1 cellular context compared by ENCODE assay signal in the genomic region with DNA sequence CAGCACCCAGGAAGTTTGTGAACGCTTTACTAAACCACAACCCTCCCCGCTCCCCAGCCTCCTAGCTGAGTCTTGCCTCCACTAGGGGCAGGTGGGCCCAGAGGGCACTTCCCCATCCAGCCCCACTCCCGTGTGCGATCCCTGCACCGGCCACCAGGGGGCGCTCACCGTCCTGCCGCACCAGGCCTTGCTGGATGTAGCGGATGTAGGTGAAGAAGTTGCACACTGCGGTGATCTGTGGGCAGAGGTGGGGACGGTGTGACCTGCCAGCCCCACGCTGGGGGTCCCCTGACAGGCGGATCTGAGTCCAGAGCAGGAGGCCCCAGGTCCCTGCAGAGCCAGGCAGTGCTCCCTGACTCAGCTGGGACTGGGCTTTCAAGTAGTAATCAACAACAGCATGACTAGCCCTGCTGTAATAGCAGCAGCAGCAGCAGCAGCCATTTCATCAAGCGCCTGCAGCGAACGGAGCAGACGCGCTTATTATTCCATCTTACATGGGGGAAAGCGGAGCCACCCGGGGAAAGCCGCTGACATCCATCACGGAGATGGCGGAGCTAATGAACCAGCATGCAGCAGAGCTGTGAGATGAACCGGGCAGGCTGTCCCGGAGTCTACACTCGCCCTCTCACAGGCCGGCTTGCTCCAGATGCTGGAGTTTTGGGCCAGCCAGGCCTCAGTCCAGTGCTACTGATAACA.
TF ChIP-seq lines count a peak whose summit lies in the region.

No MANE protein-coding gene starts in this region.

TF ChIP-seq in HepG2, 621 proteins besides CTCF, POLR2A, EP300 and RAD21 (continued from another document and continues in another):
- TF ChIP-seq, protein P1, sequence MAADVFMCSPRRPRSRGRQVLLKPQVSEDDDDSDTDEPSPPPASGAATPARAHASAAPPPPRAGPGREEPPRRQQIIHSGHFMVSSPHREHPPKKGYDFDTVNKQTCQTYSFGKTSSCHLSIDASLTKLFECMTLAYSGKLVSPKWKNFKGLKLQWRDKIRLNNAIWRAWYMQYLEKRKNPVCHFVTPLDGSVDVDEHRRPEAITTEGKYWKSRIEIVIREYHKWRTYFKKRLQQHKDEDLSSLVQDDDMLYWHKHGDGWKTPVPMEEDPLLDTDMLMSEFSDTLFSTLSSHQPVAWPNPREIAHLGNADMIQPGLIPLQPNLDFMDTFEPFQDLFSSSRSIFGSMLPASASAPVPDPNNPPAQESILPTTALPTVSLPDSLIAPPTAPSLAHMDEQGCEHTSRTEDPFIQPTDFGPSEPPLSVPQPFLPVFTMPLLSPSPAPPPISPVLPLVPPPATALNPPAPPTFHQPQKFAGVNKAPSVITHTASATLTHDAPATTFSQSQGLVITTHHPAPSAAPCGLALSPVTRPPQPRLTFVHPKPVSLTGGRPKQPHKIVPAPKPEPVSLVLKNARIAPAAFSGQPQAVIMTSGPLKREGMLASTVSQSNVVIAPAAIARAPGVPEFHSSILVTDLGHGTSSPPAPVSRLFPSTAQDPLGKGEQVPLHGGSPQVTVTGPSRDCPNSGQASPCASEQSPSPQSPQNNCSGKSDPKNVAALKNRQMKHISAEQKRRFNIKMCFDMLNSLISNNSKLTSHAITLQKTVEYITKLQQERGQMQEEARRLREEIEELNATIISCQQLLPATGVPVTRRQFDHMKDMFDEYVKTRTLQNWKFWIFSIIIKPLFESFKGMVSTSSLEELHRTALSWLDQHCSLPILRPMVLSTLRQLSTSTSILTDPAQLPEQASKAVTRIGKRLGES (CRISPR knock-in tag; IDR thresholded peaks at IDR 0.05; ENCODE audit: borderline replicate concordance), result no peak
- TF ChIP-seq, protein P2, sequence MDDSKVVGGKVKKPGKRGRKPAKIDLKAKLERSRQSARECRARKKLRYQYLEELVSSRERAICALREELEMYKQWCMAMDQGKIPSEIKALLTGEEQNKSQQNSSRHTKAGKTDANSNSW (CRISPR knock-in tag; IDR thresholded peaks at IDR 0.05; ENCODE audit: borderline replicate concordance), result no peak
- peak; percentile 37; the same call in 1 of the 2 replicates for TF ChIP-seq CEBPG (CRISPR knock-in tag; IDR thresholded peaks at IDR 0.05)
- TF ChIP-seq, protein P3, sequence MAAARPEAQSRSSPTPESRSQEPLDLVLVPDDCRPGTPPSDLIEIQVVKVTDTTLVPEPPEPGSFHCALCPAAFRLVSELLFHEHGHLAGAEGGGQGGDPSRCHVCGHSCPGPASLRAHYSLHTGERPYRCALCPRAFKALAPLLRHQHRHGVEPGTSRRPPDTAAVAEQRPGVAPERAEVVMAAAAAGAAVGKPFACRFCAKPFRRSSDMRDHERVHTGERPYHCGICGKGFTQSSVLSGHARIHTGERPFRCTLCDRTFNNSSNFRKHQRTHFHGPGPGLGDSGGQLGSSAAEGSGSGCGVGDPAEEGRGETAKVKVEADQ (CRISPR knock-in tag; IDR thresholded peaks at IDR 0.05; ENCODE audit: borderline replicate concordance), result no peak
- TF ChIP-seq HOXA9 (CRISPR knock-in tag; IDR thresholded peaks at IDR 0.05; ENCODE audit: borderline replicate concordance), result no peak
- TF ChIP-seq, protein P4, sequence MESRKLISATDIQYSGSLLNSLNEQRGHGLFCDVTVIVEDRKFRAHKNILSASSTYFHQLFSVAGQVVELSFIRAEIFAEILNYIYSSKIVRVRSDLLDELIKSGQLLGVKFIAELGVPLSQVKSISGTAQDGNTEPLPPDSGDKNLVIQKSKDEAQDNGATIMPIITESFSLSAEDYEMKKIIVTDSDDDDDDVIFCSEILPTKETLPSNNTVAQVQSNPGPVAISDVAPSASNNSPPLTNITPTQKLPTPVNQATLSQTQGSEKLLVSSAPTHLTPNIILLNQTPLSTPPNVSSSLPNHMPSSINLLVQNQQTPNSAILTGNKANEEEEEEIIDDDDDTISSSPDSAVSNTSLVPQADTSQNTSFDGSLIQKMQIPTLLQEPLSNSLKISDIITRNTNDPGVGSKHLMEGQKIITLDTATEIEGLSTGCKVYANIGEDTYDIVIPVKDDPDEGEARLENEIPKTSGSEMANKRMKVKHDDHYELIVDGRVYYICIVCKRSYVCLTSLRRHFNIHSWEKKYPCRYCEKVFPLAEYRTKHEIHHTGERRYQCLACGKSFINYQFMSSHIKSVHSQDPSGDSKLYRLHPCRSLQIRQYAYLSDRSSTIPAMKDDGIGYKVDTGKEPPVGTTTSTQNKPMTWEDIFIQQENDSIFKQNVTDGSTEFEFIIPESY (CRISPR knock-in tag; IDR thresholded peaks at IDR 0.05), result peak; percentile 94
- no peak for TF ChIP-seq SP5 (CRISPR knock-in tag; IDR thresholded peaks at IDR 0.05; ENCODE audit: borderline replicate concordance, low read depth)
- no peak for TF ChIP-seq ZNF432 (CRISPR knock-in tag; IDR thresholded peaks at IDR 0.05; ENCODE audit: borderline replicate concordance)
- no peak for TF ChIP-seq MBNL3 (CRISPR knock-in tag; conservative IDR thresholded peaks at IDR 0.05)
- TF ChIP-seq, protein P5, sequence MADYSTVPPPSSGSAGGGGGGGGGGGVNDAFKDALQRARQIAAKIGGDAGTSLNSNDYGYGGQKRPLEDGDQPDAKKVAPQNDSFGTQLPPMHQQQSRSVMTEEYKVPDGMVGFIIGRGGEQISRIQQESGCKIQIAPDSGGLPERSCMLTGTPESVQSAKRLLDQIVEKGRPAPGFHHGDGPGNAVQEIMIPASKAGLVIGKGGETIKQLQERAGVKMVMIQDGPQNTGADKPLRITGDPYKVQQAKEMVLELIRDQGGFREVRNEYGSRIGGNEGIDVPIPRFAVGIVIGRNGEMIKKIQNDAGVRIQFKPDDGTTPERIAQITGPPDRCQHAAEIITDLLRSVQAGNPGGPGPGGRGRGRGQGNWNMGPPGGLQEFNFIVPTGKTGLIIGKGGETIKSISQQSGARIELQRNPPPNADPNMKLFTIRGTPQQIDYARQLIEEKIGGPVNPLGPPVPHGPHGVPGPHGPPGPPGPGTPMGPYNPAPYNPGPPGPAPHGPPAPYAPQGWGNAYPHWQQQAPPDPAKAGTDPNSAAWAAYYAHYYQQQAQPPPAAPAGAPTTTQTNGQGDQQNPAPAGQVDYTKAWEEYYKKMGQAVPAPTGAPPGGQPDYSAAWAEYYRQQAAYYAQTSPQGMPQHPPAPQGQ (CRISPR knock-in tag; IDR thresholded peaks at IDR 0.05; ENCODE audit: borderline replicate concordance), result no peak
- TF ChIP-seq CHD4 (IDR thresholded peaks at IDR 0.05; ENCODE audit: borderline replicate concordance, low read length), result no peak
- TF ChIP-seq SUZ12 (IDR thresholded peaks at IDR 0.05; ENCODE audit: low read depth, low read length), result no peak
- no peak for TF ChIP-seq POLR2G (IDR thresholded peaks at IDR 0.05; ENCODE audit: low read depth, low read length)
- TF ChIP-seq, protein P6, sequence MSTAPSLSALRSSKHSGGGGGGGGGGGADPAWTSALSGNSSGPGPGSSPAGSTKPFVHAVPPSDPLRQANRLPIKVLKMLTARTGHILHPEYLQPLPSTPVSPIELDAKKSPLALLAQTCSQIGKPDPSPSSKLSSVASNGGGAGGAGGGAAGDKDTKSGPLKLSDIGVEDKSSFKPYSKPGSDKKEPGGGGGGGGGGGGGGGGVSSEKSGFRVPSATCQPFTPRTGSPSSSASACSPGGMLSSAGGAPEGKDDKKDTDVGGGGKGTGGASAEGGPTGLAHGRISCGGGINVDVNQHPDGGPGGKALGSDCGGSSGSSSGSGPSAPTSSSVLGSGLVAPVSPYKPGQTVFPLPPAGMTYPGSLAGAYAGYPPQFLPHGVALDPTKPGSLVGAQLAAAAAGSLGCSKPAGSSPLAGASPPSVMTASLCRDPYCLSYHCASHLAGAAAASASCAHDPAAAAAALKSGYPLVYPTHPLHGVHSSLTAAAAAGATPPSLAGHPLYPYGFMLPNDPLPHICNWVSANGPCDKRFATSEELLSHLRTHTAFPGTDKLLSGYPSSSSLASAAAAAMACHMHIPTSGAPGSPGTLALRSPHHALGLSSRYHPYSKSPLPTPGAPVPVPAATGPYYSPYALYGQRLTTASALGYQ (CRISPR knock-in tag; IDR thresholded peaks at IDR 0.05), result no peak
- TF ChIP-seq CBX5 (CRISPR knock-in tag; IDR thresholded peaks at IDR 0.05; ENCODE audit: borderline replicate concordance), result peak; percentile 96
- TF ChIP-seq HIVEP1 (CRISPR knock-in tag; IDR thresholded peaks at IDR 0.05), result no peak
- TF ChIP-seq SATB2 (CRISPR knock-in tag; IDR thresholded peaks at IDR 0.05), result no peak
- TF ChIP-seq, protein P7, sequence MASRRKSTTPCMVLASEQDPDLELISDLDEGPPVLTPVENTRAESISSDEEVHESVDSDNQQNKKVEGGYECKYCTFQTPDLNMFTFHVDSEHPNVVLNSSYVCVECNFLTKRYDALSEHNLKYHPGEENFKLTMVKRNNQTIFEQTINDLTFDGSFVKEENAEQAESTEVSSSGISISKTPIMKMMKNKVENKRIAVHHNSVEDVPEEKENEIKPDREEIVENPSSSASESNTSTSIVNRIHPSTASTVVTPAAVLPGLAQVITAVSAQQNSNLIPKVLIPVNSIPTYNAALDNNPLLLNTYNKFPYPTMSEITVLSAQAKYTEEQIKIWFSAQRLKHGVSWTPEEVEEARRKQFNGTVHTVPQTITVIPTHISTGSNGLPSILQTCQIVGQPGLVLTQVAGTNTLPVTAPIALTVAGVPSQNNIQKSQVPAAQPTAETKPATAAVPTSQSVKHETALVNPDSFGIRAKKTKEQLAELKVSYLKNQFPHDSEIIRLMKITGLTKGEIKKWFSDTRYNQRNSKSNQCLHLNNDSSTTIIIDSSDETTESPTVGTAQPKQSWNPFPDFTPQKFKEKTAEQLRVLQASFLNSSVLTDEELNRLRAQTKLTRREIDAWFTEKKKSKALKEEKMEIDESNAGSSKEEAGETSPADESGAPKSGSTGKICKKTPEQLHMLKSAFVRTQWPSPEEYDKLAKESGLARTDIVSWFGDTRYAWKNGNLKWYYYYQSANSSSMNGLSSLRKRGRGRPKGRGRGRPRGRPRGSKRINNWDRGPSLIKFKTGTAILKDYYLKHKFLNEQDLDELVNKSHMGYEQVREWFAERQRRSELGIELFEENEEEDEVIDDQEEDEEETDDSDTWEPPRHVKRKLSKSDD (CRISPR knock-in tag; IDR thresholded peaks at IDR 0.05; ENCODE audit: low read depth), result no peak
- TF ChIP-seq, protein P8, sequence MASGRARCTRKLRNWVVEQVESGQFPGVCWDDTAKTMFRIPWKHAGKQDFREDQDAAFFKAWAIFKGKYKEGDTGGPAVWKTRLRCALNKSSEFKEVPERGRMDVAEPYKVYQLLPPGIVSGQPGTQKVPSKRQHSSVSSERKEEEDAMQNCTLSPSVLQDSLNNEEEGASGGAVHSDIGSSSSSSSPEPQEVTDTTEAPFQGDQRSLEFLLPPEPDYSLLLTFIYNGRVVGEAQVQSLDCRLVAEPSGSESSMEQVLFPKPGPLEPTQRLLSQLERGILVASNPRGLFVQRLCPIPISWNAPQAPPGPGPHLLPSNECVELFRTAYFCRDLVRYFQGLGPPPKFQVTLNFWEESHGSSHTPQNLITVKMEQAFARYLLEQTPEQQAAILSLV (CRISPR knock-in tag; IDR thresholded peaks at IDR 0.05; ENCODE audit: borderline replicate concordance), result no peak
- TF ChIP-seq ZNF589 (CRISPR knock-in tag; conservative IDR thresholded peaks at IDR 0.05), result 0 out of 2 replicates have a peak, but pooled peaks have one; percentile 55
- peak; percentile 58; the same call in 1 of the 2 replicates for TF ChIP-seq ELF3 (CRISPR knock-in tag; IDR thresholded peaks at IDR 0.05)
- peak; percentile 47; the same call in 1 of the 2 replicates for TF ChIP-seq BCL6 (CRISPR knock-in tag; IDR thresholded peaks at IDR 0.05)
- TF ChIP-seq ZFAT (CRISPR knock-in tag; conservative IDR thresholded peaks at IDR 0.05), result no peak
- TF ChIP-seq DNMT3B (CRISPR knock-in tag; conservative IDR thresholded peaks at IDR 0.05), result no peak
- no peak for TF ChIP-seq NCOA5 (CRISPR knock-in tag; IDR thresholded peaks at IDR 0.05)
- TF ChIP-seq, protein P9, sequence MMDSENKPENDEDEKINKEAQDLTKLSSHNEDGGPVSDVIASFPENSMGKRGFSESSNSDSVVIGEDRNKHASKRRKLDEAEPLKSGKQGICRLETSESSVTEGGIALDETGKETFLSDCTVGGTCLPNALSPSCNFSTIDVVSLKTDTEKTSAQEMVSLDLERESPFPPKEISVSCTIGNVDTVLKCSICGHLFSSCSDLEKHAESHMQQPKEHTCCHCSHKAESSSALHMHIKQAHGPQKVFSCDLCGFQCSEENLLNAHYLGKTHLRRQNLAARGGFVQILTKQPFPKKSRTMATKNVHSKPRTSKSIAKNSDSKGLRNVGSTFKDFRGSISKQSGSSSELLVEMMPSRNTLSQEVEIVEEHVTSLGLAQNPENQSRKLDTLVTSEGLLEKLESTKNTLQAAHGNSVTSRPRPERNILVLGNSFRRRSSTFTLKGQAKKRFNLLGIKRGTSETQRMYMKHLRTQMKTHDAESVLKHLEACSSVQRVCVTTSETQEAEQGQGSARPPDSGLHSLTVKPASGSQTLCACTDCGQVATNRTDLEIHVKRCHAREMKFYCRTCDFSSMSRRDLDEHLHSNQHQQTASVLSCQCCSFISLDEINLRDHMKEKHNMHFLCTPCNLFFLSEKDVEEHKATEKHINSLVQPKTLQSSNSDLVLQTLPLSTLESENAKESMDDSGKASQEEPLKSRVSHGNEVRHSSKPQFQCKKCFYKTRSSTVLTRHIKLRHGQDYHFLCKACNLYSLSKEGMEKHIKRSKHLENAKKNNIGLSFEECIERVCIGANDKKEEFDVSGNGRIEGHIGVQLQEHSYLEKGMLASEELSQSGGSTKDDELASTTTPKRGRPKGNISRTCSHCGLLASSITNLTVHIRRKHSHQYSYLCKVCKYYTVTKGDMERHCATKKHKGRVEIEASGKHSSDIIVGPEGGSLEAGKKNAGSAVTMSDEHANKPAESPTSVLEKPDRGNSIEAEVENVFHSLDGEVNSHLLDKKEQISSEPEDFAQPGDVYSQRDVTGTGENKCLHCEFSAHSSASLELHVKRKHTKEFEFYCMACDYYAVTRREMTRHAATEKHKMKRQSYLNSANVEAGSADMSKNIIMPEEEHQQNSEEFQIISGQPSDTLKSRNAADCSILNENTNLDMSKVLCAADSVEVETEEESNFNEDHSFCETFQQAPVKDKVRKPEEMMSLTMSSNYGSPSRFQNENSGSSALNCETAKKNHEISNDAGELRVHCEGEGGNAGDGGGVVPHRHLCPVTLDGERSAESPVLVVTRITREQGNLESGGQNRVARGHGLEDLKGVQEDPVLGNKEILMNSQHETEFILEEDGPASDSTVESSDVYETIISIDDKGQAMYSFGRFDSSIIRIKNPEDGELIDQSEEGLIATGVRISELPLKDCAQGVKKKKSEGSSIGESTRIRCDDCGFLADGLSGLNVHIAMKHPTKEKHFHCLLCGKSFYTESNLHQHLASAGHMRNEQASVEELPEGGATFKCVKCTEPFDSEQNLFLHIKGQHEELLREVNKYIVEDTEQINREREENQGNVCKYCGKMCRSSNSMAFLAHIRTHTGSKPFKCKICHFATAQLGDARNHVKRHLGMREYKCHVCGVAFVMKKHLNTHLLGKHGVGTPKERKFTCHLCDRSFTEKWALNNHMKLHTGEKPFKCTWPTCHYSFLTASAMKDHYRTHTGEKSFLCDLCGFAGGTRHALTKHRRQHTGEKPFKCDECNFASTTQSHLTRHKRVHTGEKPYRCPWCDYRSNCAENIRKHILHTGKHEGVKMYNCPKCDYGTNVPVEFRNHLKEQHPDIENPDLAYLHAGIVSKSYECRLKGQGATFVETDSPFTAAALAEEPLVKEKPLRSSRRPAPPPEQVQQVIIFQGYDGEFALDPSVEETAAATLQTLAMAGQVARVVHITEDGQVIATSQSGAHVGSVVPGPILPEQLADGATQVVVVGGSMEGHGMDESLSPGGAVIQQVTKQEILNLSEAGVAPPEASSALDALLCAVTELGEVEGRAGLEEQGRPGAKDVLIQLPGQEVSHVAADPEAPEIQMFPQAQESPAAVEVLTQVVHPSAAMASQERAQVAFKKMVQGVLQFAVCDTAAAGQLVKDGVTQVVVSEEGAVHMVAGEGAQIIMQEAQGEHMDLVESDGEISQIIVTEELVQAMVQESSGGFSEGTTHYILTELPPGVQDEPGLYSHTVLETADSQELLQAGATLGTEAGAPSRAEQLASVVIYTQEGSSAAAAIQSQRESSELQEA (CRISPR knock-in tag; IDR thresholded peaks at IDR 0.05; ENCODE audit: not compliant biosample characterization), result no peak
- TF ChIP-seq ZNF431 (CRISPR knock-in tag; IDR thresholded peaks at IDR 0.05; ENCODE audit: borderline replicate concordance, low read depth), result no peak
- TF ChIP-seq MED1 (CRISPR knock-in tag; IDR thresholded peaks at IDR 0.05), result 0 out of 2 replicates have a peak, but pooled peaks have one; percentile 17
